ENCODE assay signal across 8 cellular contexts in the genomic region with DNA sequence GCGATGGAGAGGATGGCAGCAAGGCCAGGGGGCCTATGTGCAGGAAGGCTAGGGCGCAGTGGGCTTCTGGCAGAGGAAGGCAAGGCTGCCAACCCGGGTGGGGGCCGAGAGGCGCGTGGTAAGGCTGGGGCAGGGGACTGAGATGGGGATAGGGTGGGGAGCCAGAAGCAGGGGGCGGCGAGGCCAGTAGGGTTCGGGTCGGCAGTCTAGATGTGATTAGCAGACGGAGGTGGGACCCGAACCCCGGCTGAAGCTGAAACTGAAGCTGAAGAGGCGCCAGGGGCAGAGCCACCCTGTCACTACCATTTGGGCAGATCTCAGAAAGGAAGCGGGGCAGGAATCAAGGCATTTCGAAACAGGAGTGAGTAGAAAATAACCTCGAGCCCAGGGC. TPM values are rescaled to one million over a fixed set of nuclear protein-coding genes. Genes with fewer than 3 reads are reported as not detected.
A peak's percentile ranks its signal among the peaks of the same experiment; 100 is the strongest.
DNase-seq lines count a peak whose midpoint lies in the region; ATAC-seq lines count a peak whose summit lies in the region.

No MANE protein-coding gene starts in this region.

- peak overlapping the region; percentile 90 for H3K4me3 ChIP-seq in BLaER1

- peaks cover 29% of the 10 kb centered on the region for H3K4me1 ChIP-seq in BLaER1

- no peaks in the 10 kb centered on the region for H3K36me3 ChIP-seq in BLaER1

- ATAC-seq in GM19328 (IDR thresholded peaks at IDR 0.05; ENCODE audit: unreplicated experiment), result peak; percentile 11
- peak; percentile 23 for ATAC-seq in HG03432 (IDR thresholded peaks at IDR 0.05; ENCODE audit: unreplicated experiment)

- no peaks in the 10 kb centered on the region for H3K9me3 ChIP-seq in BLaER1

- DNase-seq in T-helper 9 cell (peak; percentile 9), dermis blood vessel endothelial cell (peak; percentile 31), lung microvascular endothelial cell (ENCODE audit: low read depth in 2 of 2) (peak; percentile 5 to 33), mesenteric fat pad (ENCODE audit: low spot score) (no peak)
- DNase-seq in stimulated activated CD8-positive, alpha-beta memory T cell treated with anti-CD3 and anti-CD28 coated beads, Interleukin-2, amount 100 ng/mL, for 48 hours (ENCODE audit: low read depth in 2 of 2), result peak; percentile 9 to 23

- peak overlapping the region; percentile 85 for H3K27ac ChIP-seq in BLaER1

- H3K4me2 ChIP-seq in BLaER1, result peak overlapping the region; percentile 93

- no peaks in the 10 kb centered on the region for H4K20me1 ChIP-seq in BLaER1

- H3K9ac ChIP-seq in BLaER1, result peak overlapping the region; percentile 91

- no peaks in the 10 kb centered on the region for H3K27me3 ChIP-seq in BLaER1

RNA-seq across cellular contexts. Expression of a gene that starts 0.5 kb away (rescaled TPM):
- 11.2 and 12.9 TPM in 2 replicates for total RNA-seq in dermis blood vessel endothelial cell
- 7.0 and 9.7 TPM in 2 replicates for total RNA-seq in lung microvascular endothelial cell
- 15.3 TPM for total RNA-seq in mesenteric fat pad

RNA-seq across cellular contexts. Expression of a gene that starts 0.8 kb away (rescaled TPM):
- total RNA-seq in dermis blood vessel endothelial cell (0.88 and 1.0 TPM in 2 replicates), lung microvascular endothelial cell (0.40 and 0.44 TPM in 2 replicates), mesenteric fat pad (1.5 TPM)

RNA-seq across cellular contexts. Expression of a gene that starts 46.9 kb away (rescaled TPM):
- total RNA-seq in dermis blood vessel endothelial cell, result under 0.01 TPM in 1 of 2 replicates, not detected in the other
- total RNA-seq in lung microvascular endothelial cell, result under 0.01 and 0.20 TPM in 2 replicates
- 0.29 TPM for total RNA-seq in mesenteric fat pad

RNA-seq across cellular contexts. Expression of a gene that starts 55.5 kb away (rescaled TPM):
- total RNA-seq in dermis blood vessel endothelial cell (31.3 and 34.2 TPM in 2 replicates), lung microvascular endothelial cell (11.1 and 26.4 TPM in 2 replicates), mesenteric fat pad (12.0 TPM)

RNA-seq across cellular contexts. Expression of a gene that starts 55.7 kb away (rescaled TPM):
- 8.5 and 14.7 TPM in 2 replicates for total RNA-seq in dermis blood vessel endothelial cell
- total RNA-seq in lung microvascular endothelial cell, result 5.2 and 6.9 TPM in 2 replicates
- total RNA-seq in mesenteric fat pad, result 27.2 TPM
